In the genomic region with DNA sequence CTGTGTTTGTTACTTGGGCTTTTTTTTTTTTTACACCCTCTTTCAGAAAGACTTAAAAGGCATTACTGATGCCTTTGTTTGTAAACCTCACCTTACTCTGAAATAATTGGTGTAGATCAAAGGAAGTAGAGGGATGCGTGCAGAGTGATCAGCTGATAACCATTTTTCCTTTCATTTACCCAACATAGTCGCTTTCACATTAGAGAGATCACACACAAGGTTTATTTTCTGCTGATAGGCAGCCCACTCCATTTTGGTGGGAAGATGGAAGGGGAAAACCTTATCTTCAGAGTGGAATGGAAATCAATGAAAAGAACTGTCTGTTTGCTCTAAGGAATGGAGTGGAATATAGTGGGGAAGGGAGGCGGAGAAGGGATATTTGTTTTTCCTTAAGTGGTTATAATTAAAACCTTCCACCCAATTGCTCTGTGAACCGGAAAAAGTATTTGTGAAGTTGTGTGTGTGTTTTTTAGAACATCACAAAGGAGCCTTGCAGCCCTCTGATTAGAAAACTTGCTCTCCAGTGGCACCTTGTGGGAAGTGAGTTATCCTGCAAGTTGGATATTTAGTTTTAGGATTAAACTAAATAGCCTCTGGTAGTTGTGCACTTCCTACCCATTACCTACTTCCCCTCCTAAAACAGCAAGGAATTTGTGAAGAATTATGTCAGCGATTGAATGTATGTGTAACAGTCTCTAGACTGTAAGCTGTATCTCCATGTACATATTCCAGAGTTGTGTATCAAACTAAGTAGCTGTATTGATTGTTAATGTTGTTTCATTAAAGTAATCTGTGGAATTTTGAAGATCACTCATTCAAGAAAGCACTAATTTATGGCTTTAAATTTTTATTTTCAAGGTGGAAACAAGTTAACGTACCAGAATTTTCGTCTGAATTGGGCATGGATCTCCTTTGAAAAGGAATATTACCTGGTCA, we compare ENCODE assay signal across 8 cellular contexts.
DNase-seq lines count a peak whose midpoint lies in the region; ATAC-seq and TF ChIP-seq lines count a peak whose summit lies in the region.

No MANE protein-coding gene starts in this region.

- peaks cover 28% of the 10 kb centered on the region for H3K4me1 Mint-ChIP-seq in progenitor cell of endocrine pancreas (ENCODE audit: low read depth)
- no peaks in the 10 kb centered on the region for H3K4me1 Mint-ChIP-seq in natural killer cell

- no peaks in the 10 kb centered on the region for H3K27me3 Mint-ChIP-seq in progenitor cell of endocrine pancreas
- H3K27me3 Mint-ChIP-seq in natural killer cell (ENCODE audit: low read depth in 2 of 2) = no peaks in the 10 kb centered on the region

- H3K27ac Mint-ChIP-seq in progenitor cell of endocrine pancreas (peak overlapping the region; percentile 90), natural killer cell (no peak overlapping the region)

- peak; percentile 54 for ATAC-seq in HG02610 (IDR thresholded peaks at IDR 0.05; ENCODE audit: unreplicated experiment)
- ATAC-seq in HG03097 (IDR thresholded peaks at IDR 0.05; ENCODE audit: low FRiP score, unreplicated experiment) = no peak
- ATAC-seq in natural killer cell = no peak

- H3K4me3 Mint-ChIP-seq in progenitor cell of endocrine pancreas (ENCODE audit: low read depth) (no peak overlapping the region), natural killer cell (no peak overlapping the region)

- TF ChIP-seq CTCF in fibroblast of pulmonary artery (IDR thresholded peaks at IDR 0.05; ENCODE audit: low read length, missing control alignments) (peak; percentile 82), progenitor cell of endocrine pancreas (IDR thresholded peaks at IDR 0.05; ENCODE audit: unreplicated experiment) (peak; percentile 73), natural killer cell (IDR thresholded peaks at IDR 0.05) (no peak)

- H3K9me3 Mint-ChIP-seq in progenitor cell of endocrine pancreas (ENCODE audit: low read depth) (no peaks in the 10 kb centered on the region), natural killer cell (peaks cover 2 to 4% of the 10 kb centered on the region in 2 donors)

- intact Hi-C loops in natural killer cell (cut with micrococcal nuclease) = no loop called here

- DNase-seq in DMS53 treated with DMSO at 0.1 percent for 48 hours (lab: John Stamatoyannopoulos, UW; ENCODE audit: unreplicated experiment) = peak; percentile 74
- DNase-seq in RKO (ENCODE audit: low spot score) = peak; percentile 48
- peak; percentile 60 for DNase-seq in fibroblast of pulmonary artery (ENCODE audit: low read depth)
- DNase-seq in progenitor cell of endocrine pancreas (ENCODE audit: low spot score, unreplicated experiment) = no peak
- DNase-seq in activated naive CD4-positive, alpha-beta T cell (lab: John Stamatoyannopoulos, UW) = no peak
- no peak for DNase-seq in natural killer cell

- H3K4me3 ChIP-seq in fibroblast of pulmonary artery (replicated peaks; ENCODE audit: low read depth, low read length) = no peak overlapping the region

- H3K36me3 Mint-ChIP-seq in progenitor cell of endocrine pancreas (ENCODE audit: insufficient read depth) (peaks cover 10% of the 10 kb centered on the region), natural killer cell (no peaks in the 10 kb centered on the region)

Comparison
In these comparisons a context has a peak if more than half of its experiments do, and no peak if none do; other contexts are left out.
1. DNase-seq: peak in DMS53 treated with DMSO at 0.1 percent for 48 hours (single experiment), RKO (single experiment) and fibroblast of pulmonary artery (single experiment); none in progenitor cell of endocrine pancreas (single experiment), activated naive CD4-positive, alpha-beta T cell (0 of 4) and natural killer cell (single experiment).